1 cellular context compared by ENCODE assay signal in genomic region chr7:140433396-140433795, GRCh38.
TF ChIP-seq lines count a peak whose summit lies in the region.

No MANE protein-coding gene starts in this region.

TF ChIP-seq in HepG2, 621 proteins besides CTCF, POLR2A, EP300 and RAD21:
- TF ChIP-seq SAFB2 (CRISPR knock-in tag; IDR thresholded peaks at IDR 0.05; ENCODE audit: borderline replicate concordance, low read depth), result no peak
- no peak for TF ChIP-seq ZNF607 (CRISPR knock-in tag; IDR thresholded peaks at IDR 0.05; ENCODE audit: borderline replicate concordance)
- TF ChIP-seq STAT5B (CRISPR knock-in tag; IDR thresholded peaks at IDR 0.05), result no peak
- TF ChIP-seq RBM22 (optimal IDR thresholded peaks at IDR 0.05; ENCODE audit: low read length), result no peak
- no peak for TF ChIP-seq ZNF567 (CRISPR knock-in tag; IDR thresholded peaks at IDR 0.05; ENCODE audit: borderline replicate concordance)
- TF ChIP-seq HMGA1 (CRISPR knock-in tag; conservative IDR thresholded peaks at IDR 0.05), result no peak
- TF ChIP-seq REST (IDR thresholded peaks at IDR 0.05; ENCODE audit: borderline replicate concordance in 1 of 2, low read depth in 1 of 2, low read length in 2 of 2), result no peak
